Comparison of ENCODE assay signal across 15 cellular contexts in genomic region chr16:54266363-54266955, GRCh38. TPM values are rescaled to one million over a fixed set of nuclear protein-coding genes. Genes with fewer than 3 reads are reported as not detected.
DNase-seq lines count a peak whose midpoint lies in the region; ATAC-seq and TF ChIP-seq lines count a peak whose summit lies in the region.
"Had no signal": no experiment of that assay in that cellular context is flagged by ENCODE, and none has a peak within 500 bp of the region (broad histone marks: within the 10 kb centered on the region; RNA-seq: fewer than 3 reads in every experiment).

No MANE protein-coding gene starts in this region.

- no peak overlapping the region for H3K23ac ChIP-seq in IMR-90 (ENCODE audit: low read depth, low read length)

- no peak overlapping the region for H3K4ac ChIP-seq in IMR-90 (ENCODE audit: low read depth, low read length)

- H2AK9ac ChIP-seq in IMR-90 (replicated peaks; ENCODE audit: low read depth, low read length, poor library complexity): no peak overlapping the region

- no peak overlapping the region for H4K91ac ChIP-seq in IMR-90 (ENCODE audit: insufficient read depth, low read depth, low read length)

- in situ Hi-C loops in IMR-90 (cut with MboI; ENCODE audit: low sequenced_read_pairs): no loop called here

- H3K27me3 Mint-ChIP-seq in naive thymus-derived CD4-positive, alpha-beta T cell: peaks cover 17 to 35% (median 30%) of the 10 kb centered on the region in 5 donors

- H3K9me3 ChIP-seq in IMR-90 (ENCODE audit: control insufficient read depth, insufficient read depth, low read length) (no peaks in the 10 kb centered on the region), SJCRH30 (replicated peaks) (0 out of 2 replicates have a peak, but pooled peaks cover 5% of the 10 kb centered on the region)
- H3K9me3 ChIP-seq in naive thymus-derived CD4-positive, alpha-beta T cell (ENCODE audit: control insufficient read depth in 2 of 3, low read length in 3 of 3): no peaks in the 10 kb centered on the region

- H3K36me3 ChIP-seq in IMR-90 (ENCODE audit: control insufficient read depth, insufficient read depth, low read length): no peaks in the 10 kb centered on the region
- H3K36me3 ChIP-seq in naive thymus-derived CD4-positive, alpha-beta T cell (ENCODE audit: control insufficient read depth in 2 of 3, insufficient read depth in 3 of 3, low read length in 3 of 3): no peaks in the 10 kb centered on the region
- no peaks in the 10 kb centered on the region for H3K36me3 ChIP-seq in SJCRH30
- H3K36me3 ChIP-seq: esophagus muscularis mucosa had no signal

- CTCF ChIA-PET in IMR-90 (lab: Yijun Ruan, JAX): no interaction called here
- CTCF ChIA-PET in naive thymus-derived CD4-positive, alpha-beta T cell (lab: Charles Lee): no interaction called here

- no peaks in the 10 kb centered on the region for H3K4me1 Mint-ChIP-seq in naive thymus-derived CD4-positive, alpha-beta T cell

- 0% methylated on average over 1 of the region's 4 CpGs; no CpG with 5 or more reads in 1 of the 2 experiments for WGBS in IMR-90 (ENCODE audit: extremely low coverage in 2 of 2, insufficient read length in 1 of 2), 2 experiments

- dilution Hi-C loops in IMR-90 (cut with HindIII; ENCODE audit: low sequenced_read_pairs, unreplicated experiment): no loop called here

- H2BK5ac ChIP-seq in IMR-90 (ENCODE audit: low read depth, low read length, poor library complexity, severe bottlenecking): no peak overlapping the region

- H3K4me1 ChIP-seq in IMR-90 (ENCODE audit: control insufficient read depth, insufficient read depth, low read length) (no peaks in the 10 kb centered on the region), SJCRH30 (no peaks in the 10 kb centered on the region)
- H3K4me1 ChIP-seq in naive thymus-derived CD4-positive, alpha-beta T cell (ENCODE audit: control insufficient read depth in 2 of 2, insufficient read depth in 2 of 2, low read length in 2 of 2): no peaks in the 10 kb centered on the region

- POLR2A ChIA-PET in IMR-90 (lab: Charles Lee; ENCODE audit: unreplicated experiment): no interaction called here
- POLR2A ChIA-PET in naive thymus-derived CD4-positive, alpha-beta T cell (lab: Charles Lee): no interaction called here

- H2AFZ ChIP-seq in IMR-90 (replicated peaks; ENCODE audit: low read length, poor library complexity): no peak overlapping the region

- H3K4me3 ChIP-seq in IMR-90 (ENCODE audit: insufficient read depth, low read depth, low read length) (no peak overlapping the region), foreskin fibroblast (ENCODE audit: low read depth in 1 of 2, low read length in 2 of 2) (no peak overlapping the region), SJCRH30 (no peak overlapping the region)
- no peak overlapping the region for H3K4me3 ChIP-seq in naive thymus-derived CD4-positive, alpha-beta T cell (ENCODE audit: low read length)
- H3K4me3 ChIP-seq: dorsolateral prefrontal cortex, esophagus muscularis mucosa had no signal

- H3K27ac ChIP-seq in IMR-90 (ENCODE audit: insufficient read depth, low read length) (no peak overlapping the region), SJCRH30 (no peak overlapping the region)
- no peak overlapping the region for H3K27ac ChIP-seq in naive thymus-derived CD4-positive, alpha-beta T cell (ENCODE audit: low read depth, low read length)
- H3K27ac ChIP-seq: dorsolateral prefrontal cortex, esophagus muscularis mucosa, KMS-11 had no signal

- H2BK120ac ChIP-seq in IMR-90 (ENCODE audit: low read depth, low read length): no peak overlapping the region

- no peaks in the 10 kb centered on the region for H3K79me1 ChIP-seq in IMR-90 (ENCODE audit: low read depth in 1 of 2, low read length in 2 of 2)

- intact Hi-C loops in IMR-90 (cut with micrococcal nuclease): no loop called here
- intact Hi-C loops in naive thymus-derived CD4-positive, alpha-beta T cell (cut with micrococcal nuclease): no loop called here

- no peak overlapping the region for H3K4me2 ChIP-seq in IMR-90 (ENCODE audit: low read depth, low read length)
- H3K4me2 ChIP-seq: KMS-11 had no signal

- no peak overlapping the region for H3K14ac ChIP-seq in IMR-90 (replicated peaks; ENCODE audit: low read depth, low read length)

- no peaks in the 10 kb centered on the region for H4K20me1 ChIP-seq in IMR-90 (ENCODE audit: insufficient read depth, low read length)

- ATAC-seq in IMR-90 (ENCODE audit: low read depth) (no peak), HG03571 (IDR thresholded peaks at IDR 0.05; ENCODE audit: unreplicated experiment) (no peak), HG02763 (IDR thresholded peaks at IDR 0.05; ENCODE audit: unreplicated experiment) (no peak)
- ATAC-seq in naive thymus-derived CD4-positive, alpha-beta T cell: peak; percentile 47
- ATAC-seq: natural killer cell treated with Interleukin-12 subunit alpha and Interleukin-12 subunit beta and Interleukin-15 and Interleukin-18, amount 100 ng/mL, for 72 hours had no signal

- H3K9ac ChIP-seq in IMR-90 (ENCODE audit: low read depth, low read length): no peak overlapping the region
- H3K9ac ChIP-seq: KMS-11 had no signal

- H3K18ac ChIP-seq in IMR-90 (ENCODE audit: low read depth, low read length): no peak overlapping the region

- no peak overlapping the region for H3K4me3 Mint-ChIP-seq in naive thymus-derived CD4-positive, alpha-beta T cell
- H3K4me3 Mint-ChIP-seq: natural killer cell treated with Interleukin-12 subunit alpha and Interleukin-12 subunit beta and Interleukin-15 and Interleukin-18, amount 100 ng/mL, for 72 hours had no signal

- TF ChIP-seq CTCF in IMR-90 (conservative IDR thresholded peaks at IDR 0.05; ENCODE audit: low read depth, low read length) (no peak), foreskin fibroblast (IDR thresholded peaks at IDR 0.05; ENCODE audit: low read depth, low read length) (no peak)

- no peak overlapping the region for H4K8ac ChIP-seq in IMR-90 (ENCODE audit: low read depth in 2 of 2, low read length in 2 of 2)

- TF ChIP-seq RAD21 in IMR-90 (IDR thresholded peaks at IDR 0.05; ENCODE audit: low read length): no peak

- no peak overlapping the region for H3K56ac ChIP-seq in IMR-90 (ENCODE audit: extremely low read depth, insufficient read depth, low read length)

- H3K9me1 ChIP-seq in IMR-90 (ENCODE audit: insufficient read depth, low read length): no peaks in the 10 kb centered on the region

- DNase-seq in IMR-90: no peak
- peak; percentile 29 for DNase-seq in SKM-1 (lab: John Stamatoyannopoulos, UW; ENCODE audit: unreplicated experiment)
- peak; percentile 16 to 28 for DNase-seq in foreskin fibroblast
- no peak for DNase-seq in naive thymus-derived CD4-positive, alpha-beta T cell
- no peak for DNase-seq in SJCRH30
- no peak for DNase-seq in germinal center (ENCODE audit: low spot score)
- DNase-seq: dorsolateral prefrontal cortex, mammary epithelial cell, NCI-H187, NCI-H526 had no signal

- no peak overlapping the region for H2AK5ac ChIP-seq in IMR-90 (ENCODE audit: low read depth, low read length)

- no peak overlapping the region for H2BK15ac ChIP-seq in IMR-90 (ENCODE audit: low read depth, low read length)

- H4K5ac ChIP-seq in IMR-90 (ENCODE audit: low read depth, low read length): no peak overlapping the region

- TF ChIP-seq POLR2A in IMR-90 (IDR thresholded peaks at IDR 0.05; ENCODE audit: low read depth, low read length): no peak

- H3K9me3 Mint-ChIP-seq in naive thymus-derived CD4-positive, alpha-beta T cell: peaks cover 0 to 7% (median 0%) of the 10 kb centered on the region in 11 donors
- H3K9me3 Mint-ChIP-seq: natural killer cell treated with Interleukin-12 subunit alpha and Interleukin-12 subunit beta and Interleukin-15 and Interleukin-18, amount 100 ng/mL, for 72 hours had no signal

- no peaks in the 10 kb centered on the region for H3K27me3 ChIP-seq in IMR-90 (ENCODE audit: control insufficient read depth, insufficient read depth, low read length)
- no peaks in the 10 kb centered on the region for H3K27me3 ChIP-seq in naive thymus-derived CD4-positive, alpha-beta T cell (ENCODE audit: control insufficient read depth in 2 of 2, insufficient read depth in 2 of 2, low read length in 2 of 2)
- no peaks in the 10 kb centered on the region for H3K27me3 ChIP-seq in SJCRH30

- peak overlapping the region in 1 of 9 donors; percentile 22 for H3K27ac Mint-ChIP-seq in naive thymus-derived CD4-positive, alpha-beta T cell
- H3K27ac Mint-ChIP-seq: natural killer cell treated with Interleukin-12 subunit alpha and Interleukin-12 subunit beta and Interleukin-15 and Interleukin-18, amount 100 ng/mL, for 72 hours had no signal

- no TSS peak for BruUV-seq in IMR-90 (replicated peaks; lab: Mats Ljungman, UMichigan)

- no peak overlapping the region for H2BK20ac ChIP-seq in IMR-90 (ENCODE audit: low read depth, low read length)

- H3K36me3 Mint-ChIP-seq in naive thymus-derived CD4-positive, alpha-beta T cell: peaks cover 0 to 4% (median 0%) of the 10 kb centered on the region in 5 donors
- H3K36me3 Mint-ChIP-seq: natural killer cell treated with Interleukin-12 subunit alpha and Interleukin-12 subunit beta and Interleukin-15 and Interleukin-18, amount 100 ng/mL, for 72 hours had no signal

TF ChIP-seq in IMR-90, 13 proteins besides CTCF, POLR2A, EP300 and RAD21:
- TF ChIP-seq RFX5 (IDR thresholded peaks at IDR 0.05; ENCODE audit: low read depth, low read length): no peak
- TF ChIP-seq ELK1 (IDR thresholded peaks at IDR 0.05; ENCODE audit: borderline replicate concordance, low read depth, low read length): no peak
- TF ChIP-seq MAZ (IDR thresholded peaks at IDR 0.05; ENCODE audit: borderline replicate concordance, low read depth, low read length): no peak
- TF ChIP-seq CEBPB (IDR thresholded peaks at IDR 0.05; ENCODE audit: low read depth, low read length): peak; percentile 48; the same call in 1 of the 2 replicates

RNA-seq across cellular contexts. Expression of gene IRX3, which starts 20.1 kb away (rescaled TPM):
- not detected in 2 replicates for total RNA-seq in IMR-90 (2012; rRNA removed)
- polyA plus RNA-seq in IMR-90 (2012; rRNA removed): not detected in 2 replicates
- not detected in 2 replicates for polyA plus RNA-seq in IMR-90 (2012; cell fraction: cytosol; rRNA removed)
- polyA plus RNA-seq in IMR-90 (2012; cell fraction: nucleus; rRNA removed; ENCODE audit: low replicate concordance): 0.05 TPM in 1 of 2 replicates, not detected in the other
- 1 to 10 TPM in 1 of 5 experiments, not detected in 4; 3.2 TPM for total RNA-seq in naive thymus-derived CD4-positive, alpha-beta T cell
- polyA plus RNA-seq in naive thymus-derived CD4-positive, alpha-beta T cell: not detected
- 14.1 and 18.2 TPM in 2 replicates for total RNA-seq in SJCRH30 (2014; rRNA removed; shearing (Covaris generic))
- total RNA-seq: natural killer cell treated with Interleukin-12 subunit alpha and Interleukin-12 subunit beta and Interleukin-15 and Interleukin-18, amount 100 ng/mL, for 72 hours had no signal

Comparison
In these comparisons a context has a peak if more than half of its experiments do, and no peak if none do; other contexts are left out.
1. DNase-seq: peak in SKM-1 (single experiment) and foreskin fibroblast (2 of 2); none in IMR-90 (single experiment), naive thymus-derived CD4-positive, alpha-beta T cell (0 of 9), SJCRH30 (0 of 2) and germinal center (single experiment).